Comparison of ENCODE assay signal across 8 cellular contexts in the genomic region with DNA sequence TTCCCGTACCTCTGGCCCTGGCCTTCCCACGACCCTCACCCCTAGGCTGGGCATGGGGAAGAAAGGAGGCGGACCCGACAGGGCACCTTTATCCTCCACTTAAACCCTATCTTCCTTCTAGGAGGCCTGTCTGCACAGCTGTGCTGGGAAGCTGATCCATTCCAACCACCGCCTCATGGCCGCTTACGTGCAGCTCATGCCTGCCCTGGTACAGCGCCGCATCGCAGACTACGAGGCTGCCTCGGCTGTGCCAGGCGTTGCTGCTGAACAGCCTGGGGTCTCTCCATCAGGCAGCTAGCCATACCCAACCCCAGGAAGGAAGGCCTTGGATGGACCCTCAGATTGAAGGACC. TPM values are rescaled to one million over a fixed set of nuclear protein-coding genes. Genes with fewer than 3 reads are reported as not detected.
DNase-seq lines count a peak whose midpoint lies in the region; FAIRE-seq and TF ChIP-seq lines count a peak whose summit lies in the region.

No MANE protein-coding gene starts in this region.

- no peak for FAIRE-seq in GM12891 (lab: Jason Lieb, UNC)

- H4K20me1 ChIP-seq in PC-9 (ENCODE audit: insufficient read depth) = peaks cover 2% of the 10 kb centered on the region; the same call in 1 of the 2 replicates

- H3K27ac Mint-ChIP-seq in T-helper 1 cell treated with Interleukin-12 subunit alpha and Interleukin-12 subunit beta and Interleukin-4 antibody, amounts not matched to agents 30 μg/mL and 1 μg/mL, for 36 hours = peak overlapping the region; percentile 97

- no peaks in the 10 kb centered on the region for H3K27me3 Mint-ChIP-seq in T-helper 1 cell treated with Interleukin-12 subunit alpha and Interleukin-12 subunit beta and Interleukin-4 antibody, amounts not matched to agents 30 μg/mL and 1 μg/mL, for 36 hours (ENCODE audit: low read depth)

- H3K36me3 ChIP-seq in PC-9 (ENCODE audit: low read depth) (peaks cover 12% of the 10 kb centered on the region; the same call in 1 of the 2 replicates), neutrophil (peaks cover 18% of the 10 kb centered on the region)

- intact Hi-C loops in PC-9 (cut with micrococcal nuclease; ENCODE audit: unreplicated experiment) = loop anchor here (2.0 kb wide), 1 partner anchor 91 kb away; the partner anchor contains the start of gene SMPD1

- no peaks in the 10 kb centered on the region for H3K9me3 Mint-ChIP-seq in T-helper 1 cell treated with Interleukin-12 subunit alpha and Interleukin-12 subunit beta and Interleukin-4 antibody, amounts not matched to agents 30 μg/mL and 1 μg/mL, for 36 hours

- DNase-seq in T-helper 1 cell = no peak
- DNase-seq in PC-9 = no peak
- no peak for DNase-seq in epithelial cell of proximal tubule (ENCODE audit: low read depth)
- no peak for DNase-seq in NCI-H2171 treated with DMSO at 0.1 percent for 48 hours (lab: John Stamatoyannopoulos, UW)
- DNase-seq in NCI-H526 (lab: John Stamatoyannopoulos, UW) = no peak
- DNase-seq in GM12891 (ENCODE audit: insufficient read length, low spot score) = no peak

- TF ChIP-seq POLR2A in GM12891 (IDR thresholded peaks at IDR 0.05; ENCODE audit: low read depth, low read length) = no peak

- peaks cover 48% of the 10 kb centered on the region for H3K79me2 ChIP-seq in PC-9 (ENCODE audit: low read depth)

- H3K4me2 ChIP-seq in PC-9 = peak overlapping the region; percentile 91

- H3K4me1 Mint-ChIP-seq in T-helper 1 cell treated with Interleukin-12 subunit alpha and Interleukin-12 subunit beta and Interleukin-4 antibody, amounts not matched to agents 30 μg/mL and 1 μg/mL, for 36 hours (ENCODE audit: low read depth) = peaks cover 30% of the 10 kb centered on the region

- H3K9me3 ChIP-seq in PC-9 (ENCODE audit: insufficient read depth, low read depth) = no peaks in the 10 kb centered on the region
- no peaks in the 10 kb centered on the region for H3K9me3 ChIP-seq in neutrophil

- TSS peak; percentile 55 for BruUV-seq in PC-9 (replicated peaks; lab: Mats Ljungman, UMichigan)

- H3F3A ChIP-seq in PC-9 (ENCODE audit: insufficient read depth, low read depth) = no peaks in the 10 kb centered on the region

- H3K36me3 Mint-ChIP-seq in T-helper 1 cell treated with Interleukin-12 subunit alpha and Interleukin-12 subunit beta and Interleukin-4 antibody, amounts not matched to agents 30 μg/mL and 1 μg/mL, for 36 hours (ENCODE audit: low read depth) = peaks cover 25% of the 10 kb centered on the region

- peak overlapping the region; percentile 79; the same call in 1 of the 2 replicates for H2AFZ ChIP-seq in PC-9

- peak overlapping the region; percentile 82 for H3K4me3 ChIP-seq in PC-9
- H3K4me3 ChIP-seq in epithelial cell of proximal tubule (ENCODE audit: low read depth, low read length) = peak overlapping the region; percentile 99
- H3K4me3 ChIP-seq in neutrophil (ENCODE audit: low read depth in 1 of 2, low read length in 1 of 2) = peak overlapping the region; percentile 79 to 87

- TF ChIP-seq CTCF in PC-9 (conservative IDR thresholded peaks at IDR 0.05) (no peak), epithelial cell of proximal tubule (conservative IDR thresholded peaks at IDR 0.05; ENCODE audit: low read depth, low read length) (no peak), neutrophil (IDR thresholded peaks at IDR 0.05) (no peak)

- POLR2A ChIA-PET in PC-9 (lab: Charles Lee; ENCODE audit: unreplicated experiment) = no interaction called here

- H3K27me3 ChIP-seq in PC-9 (ENCODE audit: insufficient read depth, low read depth) = no peaks in the 10 kb centered on the region
- H3K27me3 ChIP-seq in neutrophil = no peaks in the 10 kb centered on the region

- no peaks in the 10 kb centered on the region for H3K9me2 ChIP-seq in PC-9 (ENCODE audit: insufficient read depth)

- CTCF ChIA-PET in PC-9 (lab: Charles Lee) = no interaction called here

- peak overlapping the region; percentile 93 for H3K4me3 Mint-ChIP-seq in T-helper 1 cell treated with Interleukin-12 subunit alpha and Interleukin-12 subunit beta and Interleukin-4 antibody, amounts not matched to agents 30 μg/mL and 1 μg/mL, for 36 hours

- H3K27ac ChIP-seq in PC-9 = peak overlapping the region; percentile 84
- peak overlapping the region; percentile 92 for H3K27ac ChIP-seq in neutrophil

- H3K4me1 ChIP-seq in PC-9 (replicated peaks; ENCODE audit: insufficient read depth) = 0 out of 2 replicates have a peak, but pooled peaks cover 13% of the 10 kb centered on the region
- peaks cover 18 to 23% of the 10 kb centered on the region in 2 experiments for H3K4me1 ChIP-seq in neutrophil (ENCODE audit: control insufficient read depth in 1 of 2, insufficient read depth in 1 of 2, low read depth in 1 of 2, low read length in 1 of 2)

TF ChIP-seq in GM12891, 5 proteins besides CTCF, POLR2A, EP300 and RAD21:
- TF ChIP-seq PAX5 (IDR thresholded peaks at IDR 0.05; ENCODE audit: insufficient read depth, low read length, severe bottlenecking) (no peak), POU2F2 (IDR thresholded peaks at IDR 0.05; ENCODE audit: low read depth, low read length) (no peak), POLR2AphosphoS5 (IDR thresholded peaks at IDR 0.05; ENCODE audit: low read depth, low read length) (no peak), SPI1 (IDR thresholded peaks at IDR 0.05; ENCODE audit: low read depth, low read length) (no peak), TAF1 (IDR thresholded peaks at IDR 0.05; ENCODE audit: low read depth, low read length) (no peak)

RNA-seq across cellular contexts. Expression of gene TIMM10B, which starts 0.6 kb away (rescaled TPM):
- total RNA-seq in PC-9 (2021) = 18.5 and 22.3 TPM in 2 replicates
- 27.0 and 34.9 TPM in 2 replicates for total RNA-seq in epithelial cell of proximal tubule
- 26.1 TPM for polyA plus RNA-seq in GM12891 (2012; ENCODE audit: low read depth, missing spikeins)

RNA-seq across cellular contexts. Expression of gene ARFIP2, which starts 0.8 kb away (rescaled TPM):
- 42.7 and 49.5 TPM in 2 replicates for total RNA-seq in PC-9 (2021)
- 55.2 and 57.7 TPM in 2 replicates for total RNA-seq in epithelial cell of proximal tubule
- 34.4 TPM for polyA plus RNA-seq in GM12891 (2012; ENCODE audit: low read depth, missing spikeins)

RNA-seq across cellular contexts. Expression of gene TRIM3, which starts 8.2 kb away (rescaled TPM):
- 7.1 and 9.0 TPM in 2 replicates for total RNA-seq in PC-9 (2021)
- total RNA-seq in epithelial cell of proximal tubule = 10.0 and 31.0 TPM in 2 replicates
- polyA plus RNA-seq in GM12891 (2012; ENCODE audit: low read depth, missing spikeins) = 3.9 TPM

RNA-seq across cellular contexts. Expression of gene DNHD1, which starts 15.2 kb away (rescaled TPM):
- total RNA-seq in PC-9 (2021) = 13.9 and 14.0 TPM in 2 replicates
- total RNA-seq in epithelial cell of proximal tubule = 1.0 and 1.2 TPM in 2 replicates
- polyA plus RNA-seq in GM12891 (2012; ENCODE audit: low read depth, missing spikeins) = 11.9 TPM

RNA-seq across cellular contexts. Expression of gene HPX, which starts 41.1 kb away (rescaled TPM):
- total RNA-seq in PC-9 (2021) (0.68 TPM in 1 of 2 replicates, not detected in the other), epithelial cell of proximal tubule (0.06 and 1.0 TPM in 2 replicates)
- polyA plus RNA-seq in GM12891 (2012; ENCODE audit: low read depth, missing spikeins) = 11.3 TPM
